In the genomic region with DNA sequence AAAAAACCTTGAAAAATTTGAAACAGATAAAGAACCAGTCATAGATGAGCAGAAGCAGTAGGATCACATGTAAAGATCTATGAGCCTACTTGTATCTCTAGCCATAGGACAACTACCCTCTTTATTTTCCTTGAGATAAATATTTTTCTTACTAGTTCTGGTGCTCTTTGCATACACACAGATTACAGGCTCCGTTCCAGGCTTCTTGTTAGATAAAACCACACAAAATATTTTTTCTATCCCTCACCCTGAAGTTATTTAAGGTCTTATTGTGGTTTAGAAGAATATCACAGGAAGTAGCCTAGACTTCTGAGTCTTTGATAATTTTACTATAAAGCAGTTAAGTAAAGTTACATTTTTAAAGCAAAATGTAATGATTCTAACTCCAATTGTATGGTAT, we compare ENCODE assay signal across 16 cellular contexts.
DNase-seq lines count a peak whose midpoint lies in the region; ATAC-seq and TF ChIP-seq lines count a peak whose summit lies in the region.
"Had no signal": no experiment of that assay in that cellular context is flagged by ENCODE, and none has a peak within 500 bp of the region (broad histone marks: within the 10 kb centered on the region; RNA-seq: fewer than 3 reads in every experiment).

No MANE protein-coding gene starts in this region.

- H3K27ac ChIP-seq in spleen = no peak overlapping the region
- H3K27ac ChIP-seq: adrenal gland, left lung, right lobe of liver had no signal

- H3K4me1 ChIP-seq in adipocyte (ENCODE audit: control insufficient read depth, insufficient read depth, low read length) (no peaks in the 10 kb centered on the region), spleen (no peaks in the 10 kb centered on the region)
- H3K4me1 ChIP-seq: adrenal gland, left lung, right lobe of liver had no signal

- no peak for TF ChIP-seq CTCF in AG09309 (IDR thresholded peaks at IDR 0.05; ENCODE audit: control insufficient read depth, insufficient read depth, low read depth, low read length, missing control alignments)
- no peak for TF ChIP-seq CTCF in spleen (IDR thresholded peaks at IDR 0.05 in 8 of 11, conservative IDR thresholded peaks at IDR 0.05 in 3 of 11)

- H3K4me3 ChIP-seq in AG09309 (ENCODE audit: control insufficient read depth, low read depth, low read length) = no peak overlapping the region
- H3K4me3 ChIP-seq in adipocyte (ENCODE audit: low read length) = no peak overlapping the region
- no peak overlapping the region for H3K4me3 ChIP-seq in spleen
- H3K4me3 ChIP-seq: adrenal gland, left lung, mucosa of descending colon, right lobe of liver had no signal

- H3K27me3 ChIP-seq in adipocyte (replicated peaks; ENCODE audit: control insufficient read depth, insufficient read depth, low read length) (no peaks in the 10 kb centered on the region), spleen (replicated peaks in 1 of 7) (no peaks in the 10 kb centered on the region)
- H3K27me3 ChIP-seq: adrenal gland, left lung, right lobe of liver had no signal

- no peak overlapping the region for H3K9ac ChIP-seq in adipocyte (ENCODE audit: low read length)

- DNase-seq in AG09309 (ENCODE audit: low read depth) = peak; percentile 46
- DNase-seq in HCEC 1CT = peak; percentile 24
- DNase-seq in adipocyte (ENCODE audit: low read depth) = peak; percentile 45
- DNase-seq in foreskin melanocyte = peak; percentile 68
- DNase-seq in spleen = no peak
- DNase-seq in central memory CD4-positive, alpha-beta T cell = no peak
- DNase-seq: adrenal gland, left lung, mucosa of descending colon, NCI-H2029, NCI-H524 treated with DMSO at 0.1 percent for 48 hours, nucleus accumbens, right lobe of liver, SIG-M5 had no signal

- WGBS in spleen, 5 donors = 26 to 33% (median 31%) methylated on average over 1 of the region's 1 CpG

- intact Hi-C loops in spleen (cut with DNase I; ENCODE audit: low total_unique reads) = no loop called here

- H3K36me3 ChIP-seq in adipocyte (ENCODE audit: control insufficient read depth, insufficient read depth, low read length, severe bottlenecking) = no peaks in the 10 kb centered on the region
- no peaks in the 10 kb centered on the region for H3K36me3 ChIP-seq in spleen
- H3K36me3 ChIP-seq: adrenal gland, left lung, right lobe of liver had no signal

- H3K9me3 ChIP-seq in adipocyte (ENCODE audit: control insufficient read depth, low read length) (no peaks in the 10 kb centered on the region), spleen (peaks cover 0 to 19% (median 4%) of the 10 kb centered on the region in 8 donors)
- H3K9me3 ChIP-seq: adrenal gland, mucosa of descending colon, right lobe of liver had no signal

- ATAC-seq in GM18909 (IDR thresholded peaks at IDR 0.05; ENCODE audit: poor library complexity, unreplicated experiment) = no peak
- no peak for ATAC-seq in HG02840 (IDR thresholded peaks at IDR 0.05; ENCODE audit: low FRiP score, unreplicated experiment)
- ATAC-seq: left lung, mucosa of descending colon, right lobe of liver had no signal

- no peak for TF ChIP-seq POLR2A in spleen (IDR thresholded peaks at IDR 0.05)

Comparison
In these comparisons a context has a peak if more than half of its experiments do, and no peak if none do; other contexts are left out.
1. DNase-seq: peak in AG09309 (single experiment), HCEC 1CT (single experiment), adipocyte (single experiment) and foreskin melanocyte (single experiment); none in spleen (single experiment) and central memory CD4-positive, alpha-beta T cell (single experiment).